1 cellular context compared by ENCODE assay signal in the genomic region with DNA sequence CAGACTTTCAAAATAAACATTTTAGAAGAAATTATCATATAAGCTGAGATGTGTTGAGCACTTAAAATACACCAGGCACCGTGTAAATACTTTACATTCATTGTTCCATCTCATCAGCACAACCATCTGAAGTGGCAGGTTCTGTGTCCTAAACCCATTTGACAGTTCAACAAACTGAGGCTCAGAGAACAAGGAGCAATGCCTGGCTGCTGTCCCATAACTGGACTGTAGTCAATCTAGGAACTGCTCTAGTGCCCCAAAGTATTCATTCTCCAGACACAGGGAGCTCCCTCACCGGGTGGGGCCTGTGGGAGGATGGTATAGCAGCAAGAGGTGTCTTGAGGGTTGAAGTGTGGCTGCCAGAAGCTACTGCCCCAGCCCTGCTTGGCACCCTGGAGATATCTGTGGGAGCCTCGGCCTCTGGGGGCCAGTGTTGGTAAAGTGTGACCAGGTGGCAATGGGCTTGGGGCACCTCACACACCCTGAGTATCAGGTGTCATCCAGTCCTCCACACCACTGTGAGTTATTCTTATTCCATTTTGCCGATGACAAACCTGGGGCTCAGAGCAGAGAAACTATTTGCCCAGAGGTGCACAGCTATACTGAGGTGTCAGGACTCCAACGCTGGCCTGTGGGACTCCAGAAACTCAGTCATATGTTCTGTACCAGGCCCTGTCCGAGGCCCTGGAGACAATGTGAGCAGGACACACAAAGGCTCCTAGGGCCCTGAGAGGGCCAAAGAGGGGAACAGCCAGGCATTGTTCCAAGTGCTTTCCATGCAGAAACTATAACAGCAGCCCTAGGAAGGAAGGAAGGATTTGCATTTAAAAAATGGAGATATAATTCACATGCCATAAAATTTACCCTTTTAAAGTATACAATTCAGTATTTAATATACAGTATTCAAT.
TF ChIP-seq lines count a peak whose summit lies in the region.

No MANE protein-coding gene starts in this region.

TF ChIP-seq in H1, 55 proteins besides CTCF, POLR2A, EP300 and RAD21:
- TF ChIP-seq HDAC6 (IDR thresholded peaks at IDR 0.05; ENCODE audit: low read depth, low read length) (no peak), KDM1A (IDR thresholded peaks at IDR 0.05; ENCODE audit: borderline replicate concordance, low read length) (0 out of 2 replicates have a peak, but pooled peaks have one; percentile 28)
